In the genomic region with DNA sequence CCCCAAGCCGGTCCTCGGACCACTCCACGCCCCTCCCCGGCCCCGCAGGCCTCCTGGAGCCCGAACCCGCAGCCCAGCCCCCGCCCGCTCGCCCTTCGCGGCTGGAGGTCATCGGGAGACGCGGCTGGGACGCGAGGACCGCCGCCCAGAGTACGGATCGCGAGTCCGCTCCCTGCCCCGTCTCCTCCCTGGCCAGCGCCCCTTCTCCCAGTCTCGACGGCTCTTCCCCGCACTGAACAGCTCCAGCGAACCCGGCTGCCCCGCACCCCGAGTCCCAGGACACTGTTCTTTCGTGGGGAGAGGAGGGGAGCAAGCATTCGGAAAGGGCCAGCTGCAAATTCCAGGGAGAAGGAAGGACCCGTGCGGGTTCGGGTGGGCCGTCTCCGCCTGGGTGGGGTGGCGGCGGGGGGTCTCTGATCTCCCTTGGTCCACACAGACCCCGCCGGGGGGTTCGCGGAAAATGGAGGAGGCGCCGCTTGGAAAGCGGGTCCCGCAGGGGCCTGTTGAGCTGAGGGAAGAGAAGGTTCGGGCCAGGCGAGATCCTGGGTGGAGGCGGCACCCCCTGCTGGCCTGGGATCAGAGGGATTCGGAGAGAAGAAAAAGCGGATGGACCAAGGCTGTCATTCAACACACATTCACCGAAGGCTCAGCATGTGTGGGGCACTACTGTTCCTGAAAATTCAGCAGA, we compare ENCODE assay signal across 8 cellular contexts. TPM values are rescaled to one million over a fixed set of nuclear protein-coding genes. Genes with fewer than 3 reads are reported as not detected.
DNase-seq lines count a peak whose midpoint lies in the region; ATAC-seq and TF ChIP-seq lines count a peak whose summit lies in the region.

No MANE protein-coding gene starts in this region.

- H3K9me3 ChIP-seq in HAP-1, result no peaks in the 10 kb centered on the region

- peaks cover 10% of the 10 kb centered on the region for H3K4me1 ChIP-seq in HAP-1

- in situ Hi-C loops in HAP-1 (cut with MboI; ENCODE audit: low sequenced_read_pairs), result loop anchor here (5.0 to 25.0 kb wide), 2 partner anchors 113 to 388 kb away; partner anchors contain the start of genes RILP, SCARF1 and SLC43A2

- H3K36me3 ChIP-seq in HAP-1 (replicated peaks), result no peaks in the 10 kb centered on the region; the same call in 1 of the 2 replicates

- POLR2A ChIA-PET in RWPE1 (lab: Yijun Ruan, JAX; ENCODE audit: low non-redundant PET), result interaction anchor here (0.6 kb wide), 1 partner anchor 120 kb away, joined by 3 read pairs; no protein-coding TSS in a partner anchor

- H3K36me3 Mint-ChIP-seq in chondrocyte (ENCODE audit: low read depth), result no peaks in the 10 kb centered on the region
- no peaks in the 10 kb centered on the region for H3K36me3 Mint-ChIP-seq in stimulated activated naive CD8-positive, alpha-beta T cell treated with anti-CD3 and anti-CD28 coated beads, Interleukin-15, Interleukin-2, amounts not matched to agents 100 ng/mL and 50 ng/mL, for 24 hours (ENCODE audit: low read depth)

- H3K27me3 ChIP-seq in HAP-1 (ENCODE audit: low read depth), result no peaks in the 10 kb centered on the region

- H3K9me3 Mint-ChIP-seq in chondrocyte (ENCODE audit: low read depth), result no peaks in the 10 kb centered on the region
- H3K9me3 Mint-ChIP-seq in stimulated activated naive CD8-positive, alpha-beta T cell treated with anti-CD3 and anti-CD28 coated beads, Interleukin-15, Interleukin-2, amounts not matched to agents 100 ng/mL and 50 ng/mL, for 24 hours, result no peaks in the 10 kb centered on the region

- peaks cover 7% of the 10 kb centered on the region for H3K27me3 Mint-ChIP-seq in chondrocyte (ENCODE audit: low read depth)
- peaks cover 41% of the 10 kb centered on the region for H3K27me3 Mint-ChIP-seq in stimulated activated naive CD8-positive, alpha-beta T cell treated with anti-CD3 and anti-CD28 coated beads, Interleukin-15, Interleukin-2, amounts not matched to agents 100 ng/mL and 50 ng/mL, for 24 hours

- ATAC-seq in left lobe of liver, result peak; percentile 62
- ATAC-seq in HG03432 (IDR thresholded peaks at IDR 0.05; ENCODE audit: unreplicated experiment), result no peak
- ATAC-seq in HG02798 (IDR thresholded peaks at IDR 0.05; ENCODE audit: poor library complexity, unreplicated experiment), result no peak

- CTCF ChIA-PET in RWPE1 (lab: Yijun Ruan, JAX), result interaction anchor here (0.5 to 3.9 kb wide), 26 partner anchors 10 to 380 kb away, joined by 3 to 53 read pairs (median 3); partner anchors contain the start of gene SCARF1

- peaks cover 18% of the 10 kb centered on the region for H3K4me1 Mint-ChIP-seq in chondrocyte (ENCODE audit: low read depth)
- peaks cover 20% of the 10 kb centered on the region for H3K4me1 Mint-ChIP-seq in stimulated activated naive CD8-positive, alpha-beta T cell treated with anti-CD3 and anti-CD28 coated beads, Interleukin-15, Interleukin-2, amounts not matched to agents 100 ng/mL and 50 ng/mL, for 24 hours (ENCODE audit: low read depth)

- H3K27ac ChIP-seq in RWPE1, result peak overlapping the region; percentile 83

- DNase-seq in COLO668 (lab: John Stamatoyannopoulos, UW; ENCODE audit: unreplicated experiment), result peak; percentile 67
- DNase-seq in HAP-1 (ENCODE audit: low spot score in 2 of 2), result peak; percentile 76 to 90
- DNase-seq in RWPE1 (ENCODE audit: low spot score), result peak; percentile 81
- no peak for DNase-seq in chondrocyte (ENCODE audit: low spot score)
- DNase-seq in left lobe of liver (ENCODE audit: low spot score), result peak; percentile 77

- peak overlapping the region; percentile 50 for H3K4me3 ChIP-seq in HAP-1

- H3K4me3 Mint-ChIP-seq in chondrocyte (ENCODE audit: unreplicated experiment), result peak overlapping the region; percentile 64
- H3K4me3 Mint-ChIP-seq in stimulated activated naive CD8-positive, alpha-beta T cell treated with anti-CD3 and anti-CD28 coated beads, Interleukin-15, Interleukin-2, amounts not matched to agents 100 ng/mL and 50 ng/mL, for 24 hours, result peak overlapping the region; percentile 71

- TF ChIP-seq CTCF in RWPE1 (conservative IDR thresholded peaks at IDR 0.05; ENCODE audit: low read depth), result peak; percentile 78
- TF ChIP-seq CTCF in chondrocyte (IDR thresholded peaks at IDR 0.05), result peak; percentile 89

- no peak overlapping the region for H3K27ac Mint-ChIP-seq in chondrocyte (ENCODE audit: unreplicated experiment)
- no peak overlapping the region for H3K27ac Mint-ChIP-seq in stimulated activated naive CD8-positive, alpha-beta T cell treated with anti-CD3 and anti-CD28 coated beads, Interleukin-15, Interleukin-2, amounts not matched to agents 100 ng/mL and 50 ng/mL, for 24 hours

RNA-seq across cellular contexts. Expression of gene RTN4RL1, which starts 0.6 kb away (rescaled TPM):
- total RNA-seq in chondrocyte, result 0.47 to 0.95 TPM (median 0.68 TPM) in 3 replicates
- total RNA-seq in left lobe of liver, result 1.8 TPM

RNA-seq across cellular contexts. Expression of gene DPH1, which starts 4.2 kb away (rescaled TPM):
- total RNA-seq in chondrocyte (29.4 to 43.1 TPM (median 31.3 TPM) in 3 replicates), left lobe of liver (38.8 TPM)

RNA-seq across cellular contexts. Expression of gene OVCA2, which starts 16.1 kb away (rescaled TPM):
- total RNA-seq in chondrocyte, result 26.6 to 30.2 TPM (median 30.1 TPM) in 3 replicates
- total RNA-seq in left lobe of liver, result 15.3 TPM

RNA-seq across cellular contexts. Expression of gene HIC1, which starts 29.1 kb away (rescaled TPM):
- total RNA-seq in chondrocyte (3.3 to 9.0 TPM (median 8.8 TPM) in 3 replicates), left lobe of liver (9.9 TPM)
